8 cellular contexts compared by ENCODE assay signal in the genomic region with DNA sequence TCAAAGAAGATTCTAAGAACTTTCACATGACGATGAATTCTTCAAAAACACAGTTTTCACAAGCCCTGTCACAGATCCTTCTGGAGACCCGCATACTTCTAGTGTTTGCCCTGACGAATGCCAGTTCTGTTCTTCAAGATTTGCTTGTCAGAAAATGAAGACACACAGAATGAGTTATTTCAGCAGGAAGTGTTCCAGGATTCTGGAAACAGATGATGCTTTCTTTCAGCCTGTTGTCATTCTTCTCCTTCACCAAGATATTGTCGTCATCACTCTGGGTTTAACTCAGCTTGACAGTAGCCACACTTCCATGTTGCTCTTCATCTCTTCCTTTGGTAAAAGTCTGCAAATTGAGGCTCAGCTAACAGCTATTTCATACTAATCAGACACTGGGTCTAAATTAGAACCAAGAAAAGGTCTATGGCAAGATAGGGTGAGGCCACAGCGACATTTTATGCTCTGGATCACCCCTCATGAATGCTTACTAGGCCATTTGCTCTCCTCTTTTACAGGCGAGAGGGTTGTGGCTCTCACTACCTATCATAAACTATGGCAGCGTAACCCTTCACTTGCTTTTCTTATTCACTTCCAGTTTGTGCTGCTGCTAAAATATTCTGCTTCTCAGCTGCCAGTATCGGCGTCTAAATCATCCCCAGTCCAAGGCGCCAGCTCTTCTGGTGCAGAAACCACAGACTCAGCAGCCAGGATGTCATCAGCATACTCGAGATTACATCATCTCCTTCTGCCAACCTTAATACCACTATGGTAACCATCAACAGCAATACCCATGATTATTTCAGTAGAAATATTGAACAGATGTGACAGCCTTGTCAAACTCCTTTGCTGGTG.
DNase-seq lines count a peak whose midpoint lies in the region; ATAC-seq and TF ChIP-seq lines count a peak whose summit lies in the region.

No MANE protein-coding gene starts in this region.

- peak; percentile 57 for ATAC-seq in GM19395 (IDR thresholded peaks at IDR 0.05; ENCODE audit: unreplicated experiment)
- peak; percentile 94 for ATAC-seq in activated T-cell treated with anti-CD3 and anti-CD28 coated beads, Interleukin-2, amount 50 U/mL, for 72 hours (replicated peaks in 1 of 2)
- ATAC-seq in HG03520 (IDR thresholded peaks at IDR 0.05; ENCODE audit: unreplicated experiment): no peak

- no peak for TF ChIP-seq CTCF in AG09309 (IDR thresholded peaks at IDR 0.05; ENCODE audit: control insufficient read depth, insufficient read depth, low read depth, low read length, missing control alignments)
- TF ChIP-seq CTCF in brain microvascular endothelial cell (IDR thresholded peaks at IDR 0.05; ENCODE audit: low read depth, low read length, missing control alignments): no peak
- TF ChIP-seq CTCF in neural progenitor cell (IDR thresholded peaks at IDR 0.05): no peak

- peaks cover 5% of the 10 kb centered on the region for H3K27me3 ChIP-seq in brain microvascular endothelial cell (replicated peaks)
- no peaks in the 10 kb centered on the region for H3K27me3 ChIP-seq in neural progenitor cell

- no peaks in the 10 kb centered on the region for H3K79me2 ChIP-seq in neural progenitor cell (ENCODE audit: low read depth)

- H3K4me3 Mint-ChIP-seq in activated T-cell treated with anti-CD3 and anti-CD28 coated beads, Interleukin-2, amount 50 U/mL, for 72 hours: peak overlapping the region; percentile 43 to 44
- H3K4me3 Mint-ChIP-seq in neural progenitor cell: no peak overlapping the region

- H3K4me3 ChIP-seq in AG09309 (ENCODE audit: control insufficient read depth, low read depth, low read length) (no peak overlapping the region), brain microvascular endothelial cell (ENCODE audit: low read depth, low read length) (no peak overlapping the region), neural progenitor cell (no peak overlapping the region)

- no peaks in the 10 kb centered on the region for H3K4me1 ChIP-seq in neural progenitor cell

- H3K9me3 ChIP-seq in neural progenitor cell (ENCODE audit: low read depth): no peaks in the 10 kb centered on the region

- H4K20me1 ChIP-seq in neural progenitor cell (ENCODE audit: low read depth): no peaks in the 10 kb centered on the region

- peaks cover under 1 to 10% of the 10 kb centered on the region in 2 donors for H3K36me3 Mint-ChIP-seq in activated T-cell treated with anti-CD3 and anti-CD28 coated beads, Interleukin-2, amount 50 U/mL, for 72 hours (ENCODE audit: insufficient read depth in 2 of 2)
- H3K36me3 Mint-ChIP-seq in neural progenitor cell: no peaks in the 10 kb centered on the region

- H3F3A ChIP-seq in neural progenitor cell (ENCODE audit: low read depth): no peaks in the 10 kb centered on the region

- no peak overlapping the region for H3K4me2 ChIP-seq in neural progenitor cell

- no peaks in the 10 kb centered on the region for H3K36me3 ChIP-seq in brain microvascular endothelial cell (replicated peaks)
- no peaks in the 10 kb centered on the region for H3K36me3 ChIP-seq in neural progenitor cell

- peaks cover 0 to 1% of the 10 kb centered on the region in 2 donors for H3K9me3 Mint-ChIP-seq in activated T-cell treated with anti-CD3 and anti-CD28 coated beads, Interleukin-2, amount 50 U/mL, for 72 hours
- peaks cover 6% of the 10 kb centered on the region for H3K9me3 Mint-ChIP-seq in neural progenitor cell

- in situ Hi-C loops in KBM-7 (cut with MboI; ENCODE audit: low pct_unique_long_range_greater_than_20kb, low sequenced_read_pairs) (no loop called here), brain microvascular endothelial cell (cut with HindIII; ENCODE audit: low pct_ligation_motif_present, low sequenced_read_pairs) (no loop called here)

- H3K27ac Mint-ChIP-seq in activated T-cell treated with anti-CD3 and anti-CD28 coated beads, Interleukin-2, amount 50 U/mL, for 72 hours: peak overlapping the region; percentile 6
- no peak overlapping the region for H3K27ac Mint-ChIP-seq in neural progenitor cell

- peaks cover 23% of the 10 kb centered on the region for H3K27me3 Mint-ChIP-seq in activated T-cell treated with anti-CD3 and anti-CD28 coated beads, Interleukin-2, amount 50 U/mL, for 72 hours (ENCODE audit: low read depth)
- H3K27me3 Mint-ChIP-seq in neural progenitor cell (ENCODE audit: insufficient read depth, low read depth): peaks cover 2% of the 10 kb centered on the region

- H3K27ac ChIP-seq in brain microvascular endothelial cell (no peak overlapping the region), neural progenitor cell (no peak overlapping the region)

- DNase-seq in AG09309 (ENCODE audit: low read depth) (peak; percentile 21), KBM-7 (peak; percentile 81), brain microvascular endothelial cell (no peak), neural progenitor cell (ENCODE audit: low spot score) (no peak)
- DNase-seq in activated T-cell treated with anti-CD3 and anti-CD28 coated beads, Interleukin-2, amount 50 U/mL, for 72 hours: peak; percentile 39 to 56
- DNase-seq in effector CD8-positive, alpha-beta T cell (lab: John Stamatoyannopoulos, UW): no peak

- no peak overlapping the region for H2AFZ ChIP-seq in neural progenitor cell (replicated peaks)

- H3K4me1 Mint-ChIP-seq in activated T-cell treated with anti-CD3 and anti-CD28 coated beads, Interleukin-2, amount 50 U/mL, for 72 hours (ENCODE audit: low read depth): peaks cover 33% of the 10 kb centered on the region
- H3K4me1 Mint-ChIP-seq in neural progenitor cell: no peaks in the 10 kb centered on the region

- no peak overlapping the region for H3K9ac ChIP-seq in neural progenitor cell

Comparison
In these comparisons a context has a peak if more than half of its experiments do, and no peak if none do; other contexts are left out.
1. DNase-seq: peak in AG09309 (single experiment), KBM-7 (single experiment) and activated T-cell treated with anti-CD3 and anti-CD28 coated beads, Interleukin-2, amount 50 U/mL, for 72 hours (2 of 2); none in brain microvascular endothelial cell (single experiment), effector CD8-positive, alpha-beta T cell (single experiment) and neural progenitor cell (single experiment).